Comparison of ENCODE assay signal across 15 cellular contexts in genomic region chr7:69359003-69359555, GRCh38.
"Had no signal": no experiment of that assay in that cellular context is flagged by ENCODE, and none has a peak within 500 bp of the region (broad histone marks: within the 10 kb centered on the region; RNA-seq: fewer than 3 reads in every experiment).

No MANE protein-coding gene starts in this region.

- DNase-seq: activated CD4-positive, alpha-beta T cell treated with anti-CD3 and anti-CD28 coated beads, Interleukin-2, amount 50 U/mL, for 48 hours; activated naive CD4-positive, alpha-beta T cell treated with anti-CD3 and anti-CD28 coated beads for 36 hours; caudate nucleus; left colon; mammary epithelial cell; mucosa of descending colon; naive thymus-derived CD4-positive, alpha-beta T cell; stimulated activated CD4-positive, alpha-beta T cell treated with anti-CD3 and anti-CD28 coated beads, Interleukin-2, amount 100 ng/mL, for 48 hours; T-helper 17 cell; thyroid gland; WERI-Rb-1 had no signal

- H3K9ac ChIP-seq: parathyroid adenoma had no signal

- H3K27ac ChIP-seq: heart right ventricle, parathyroid adenoma, thyroid gland, WERI-Rb-1 had no signal

- H2AFZ ChIP-seq: parathyroid adenoma had no signal

- H3K36me3 ChIP-seq: heart right ventricle, thyroid gland, WERI-Rb-1 had no signal

- H3K9me3 ChIP-seq: heart right ventricle, thyroid gland had no signal

- H3K27me3 ChIP-seq: heart right ventricle, thyroid gland had no signal

- H3K4me1 ChIP-seq: parathyroid adenoma, thyroid gland had no signal

- H3K4me3 ChIP-seq: heart right ventricle, mucosa of descending colon, thyroid gland had no signal

- H3K79me2 ChIP-seq: parathyroid adenoma had no signal

- ATAC-seq: activated T-helper 17 cell treated with anti-CD3 and anti-CD28 coated beads, Interleukin-2, amount 50 U/mL, for 72 hours; left colon; mucosa of descending colon; naive thymus-derived CD4-positive, alpha-beta T cell; stimulated activated memory B cell treated with anti-CD40 and anti-IgM and Interleukin-4, amounts not matched to agents 10 μg/mL and 1 μg/mL and 100 μg/mL, for 72 hours; T-helper 17 cell had no signal
